1 cellular context compared by ENCODE assay signal in genomic region chr2:100017633-100018032, GRCh38.
TF ChIP-seq lines count a peak whose summit lies in the region.

No MANE protein-coding gene starts in this region.

TF ChIP-seq in GM12878, 131 proteins besides CTCF, POLR2A, EP300 and RAD21 (continued from another document):
- TF ChIP-seq, protein P1, sequence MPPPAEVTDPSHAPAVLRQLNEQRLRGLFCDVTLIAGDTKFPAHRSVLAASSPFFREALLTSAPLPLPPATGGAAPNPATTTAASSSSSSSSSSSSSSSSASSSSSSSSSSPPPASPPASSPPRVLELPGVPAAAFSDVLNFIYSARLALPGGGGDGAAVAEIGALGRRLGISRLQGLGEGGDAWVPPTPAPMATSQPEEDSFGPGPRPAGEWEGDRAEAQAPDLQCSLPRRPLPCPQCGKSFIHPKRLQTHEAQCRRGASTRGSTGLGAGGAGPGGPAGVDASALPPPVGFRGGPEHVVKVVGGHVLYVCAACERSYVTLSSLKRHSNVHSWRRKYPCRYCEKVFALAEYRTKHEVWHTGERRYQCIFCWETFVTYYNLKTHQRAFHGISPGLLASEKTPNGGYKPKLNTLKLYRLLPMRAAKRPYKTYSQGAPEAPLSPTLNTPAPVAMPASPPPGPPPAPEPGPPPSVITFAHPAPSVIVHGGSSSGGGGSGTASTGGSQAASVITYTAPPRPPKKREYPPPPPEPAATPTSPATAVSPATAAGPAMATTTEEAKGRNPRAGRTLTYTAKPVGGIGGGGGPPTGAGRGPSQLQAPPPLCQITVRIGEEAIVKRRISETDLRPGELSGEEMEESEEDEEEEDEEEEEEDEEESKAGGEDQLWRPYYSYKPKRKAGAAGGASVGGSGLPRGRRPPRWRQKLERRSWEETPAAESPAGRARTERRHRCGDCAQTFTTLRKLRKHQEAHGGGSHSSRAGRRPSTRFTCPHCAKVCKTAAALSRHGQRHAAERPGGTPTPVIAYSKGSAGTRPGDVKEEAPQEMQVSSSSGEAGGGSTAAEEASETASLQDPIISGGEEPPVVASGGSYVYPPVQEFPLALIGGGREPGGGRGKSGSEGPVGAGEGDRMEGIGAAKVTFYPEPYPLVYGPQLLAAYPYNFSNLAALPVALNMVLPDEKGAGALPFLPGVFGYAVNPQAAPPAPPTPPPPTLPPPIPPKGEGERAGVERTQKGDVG (CRISPR knock-in tag; IDR thresholded peaks at IDR 0.05): no peak
- TF ChIP-seq ZNF274 (IDR thresholded peaks at IDR 0.05; ENCODE audit: insufficient read depth, insufficient read length) (no peak), NFXL1 (IDR thresholded peaks at IDR 0.05; ENCODE audit: borderline replicate concordance) (no peak), IKZF2 (IDR thresholded peaks at IDR 0.05) (no peak), FOXM1 (IDR thresholded peaks at IDR 0.05; ENCODE audit: low read depth, low read length) (no peak), HDAC6 (IDR thresholded peaks at IDR 0.05; ENCODE audit: unreplicated experiment) (no peak), KLF5 (IDR thresholded peaks at IDR 0.05; ENCODE audit: partially characterized antibody) (no peak), TCF12 (IDR thresholded peaks at IDR 0.05; ENCODE audit: low read depth, low read length) (no peak), IKZF1 (conservative IDR thresholded peaks at IDR 0.05) (no peak)
